Comparison of ENCODE assay signal across 19 cellular contexts in the genomic region with DNA sequence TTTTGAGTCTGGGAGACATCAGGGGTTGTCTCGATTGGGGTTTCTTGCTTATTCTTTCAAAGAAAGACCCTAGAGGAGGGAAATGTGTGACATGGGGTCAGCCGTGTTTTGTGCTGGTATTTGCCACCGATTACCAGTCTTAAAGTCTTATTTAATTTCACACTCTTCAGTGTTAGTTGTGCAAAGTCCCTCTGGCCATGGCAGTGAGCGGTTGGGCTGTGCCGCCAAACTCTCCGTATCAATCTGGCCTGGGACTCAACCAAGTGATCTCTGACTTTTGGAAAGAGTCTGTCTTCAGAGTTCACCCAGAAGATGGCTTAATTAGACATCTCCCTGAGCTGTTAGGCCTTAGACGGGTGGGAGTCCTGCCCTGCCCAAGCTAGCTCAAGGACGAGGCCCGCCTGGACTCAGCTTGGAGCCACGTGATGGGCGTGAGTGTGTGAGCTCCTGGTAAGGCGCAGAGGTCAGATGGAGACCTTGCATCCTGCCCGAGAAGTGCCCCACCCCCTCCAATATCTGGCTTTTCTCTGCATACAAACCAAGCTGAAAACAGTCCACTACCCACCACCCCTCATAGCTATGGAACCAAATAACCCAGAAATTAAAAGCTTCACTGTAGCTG. TPM values are rescaled to one million over a fixed set of nuclear protein-coding genes. Genes with fewer than 3 reads are reported as not detected.
"Had no signal": no experiment of that assay in that cellular context is flagged by ENCODE, and none has a peak within 500 bp of the region (broad histone marks: within the 10 kb centered on the region; RNA-seq: fewer than 3 reads in every experiment).

No MANE protein-coding gene starts in this region.

- H3K36me3 ChIP-seq: adrenal gland, tibial nerve, WERI-Rb-1 had no signal

- H3K4me3 ChIP-seq: adrenal gland, tibial nerve had no signal

- ATAC-seq: activated CD8-positive, alpha-beta T cell treated with anti-CD3 and anti-CD28 coated beads, Interleukin-2, amount 10 ng/mL, durations not matched to agents 7 days and 5 days; activated T-helper 17 cell treated with anti-CD3 and anti-CD28 coated beads, Interleukin-2, amount 50 U/mL, for 72 hours; left cardiac atrium; stimulated activated effector memory CD8-positive, alpha-beta T cell treated with anti-CD3 and anti-CD28 coated beads, Interleukin-12 subunit alpha, Interleukin-12 subunit beta, amount 100 ng/mL, for 72 hours; stimulated activated naive CD8-positive, alpha-beta T cell treated with anti-CD3 and anti-CD28 coated beads, Interleukin-15, amount 100 ng/mL, for 72 hours had no signal

- H3K9me3 ChIP-seq: adrenal gland had no signal

- DNase-seq: activated CD4-positive, alpha-beta T cell treated with anti-CD3 and anti-CD28 coated beads for 1 hour; activated CD4-positive, alpha-beta T cell treated with anti-CD3 and anti-CD28 coated beads, Interleukin-2, amount 50 U/mL, for 1 hour; activated CD8-positive, alpha-beta T cell treated with anti-CD3 and anti-CD28 coated beads, Interleukin-2, amount 10 ng/mL, durations not matched to agents 7 days and 5 days; adrenal gland; cerebellar nuclear complex; cortex of kidney; left cardiac atrium; nephron progenitor cell; stimulated activated CD4-positive, alpha-beta T cell treated with anti-CD3 and anti-CD28 coated beads, Interleukin-2, amount 100 ng/mL, for 24 hours; stimulated activated naive CD8-positive, alpha-beta T cell treated with anti-CD3 and anti-CD28 coated beads, Interleukin-15, amount 100 ng/mL, for 72 hours; T-helper 1 cell; WERI-Rb-1 had no signal

- H3K27ac ChIP-seq: adrenal gland, epithelial cell of prostate, tibial nerve, WERI-Rb-1 had no signal

RNA-seq across cellular contexts. Expression of a gene that starts 3.8 kb away (rescaled TPM):
- total RNA-seq: activated CD8-positive, alpha-beta T cell treated with anti-CD3 and anti-CD28 coated beads, Interleukin-2, amount 10 ng/mL, durations not matched to agents 7 days and 5 days; adrenal gland; glomerular endothelial cell; liver; mononuclear cell; tibial nerve had no signal
- polyA plus RNA-seq: adrenal gland had no signal
